In the genomic region with DNA sequence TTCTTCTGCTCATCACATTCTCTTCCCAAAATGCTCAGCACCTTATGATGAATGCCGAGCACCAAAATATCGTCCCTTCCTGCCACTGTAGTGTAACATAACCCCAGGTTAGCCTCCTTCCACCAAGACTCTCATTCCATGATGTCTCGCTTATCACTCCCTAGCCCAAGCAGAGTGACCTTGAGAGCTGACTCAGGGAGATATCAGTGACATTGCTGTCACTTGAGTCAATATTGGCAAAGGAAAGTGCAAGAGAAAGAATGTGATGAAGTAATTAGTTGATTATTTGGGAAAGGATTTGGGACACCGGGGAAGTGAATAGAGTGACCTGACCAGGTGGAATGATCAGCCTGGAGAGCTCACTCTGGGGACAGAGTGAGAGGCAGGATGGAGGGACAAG, we compare ENCODE assay signal across 25 cellular contexts. TPM values are rescaled to one million over a fixed set of nuclear protein-coding genes. Genes with fewer than 3 reads are reported as not detected.
"Had no signal": no experiment of that assay in that cellular context is flagged by ENCODE, and none has a peak within 500 bp of the region (broad histone marks: within the 10 kb centered on the region; RNA-seq: fewer than 3 reads in every experiment).

No MANE protein-coding gene starts in this region.

- H3K9ac ChIP-seq: parathyroid adenoma had no signal

- H3K79me2 ChIP-seq: parathyroid adenoma had no signal

- H3K9me3 ChIP-seq: left lung, psoas muscle, right lobe of liver, suprapubic skin, thyroid gland, upper lobe of left lung, vagina had no signal

- H3K27ac Mint-ChIP-seq: endodermal cell; immature natural killer cell; nephron progenitor cell; stimulated activated effector memory CD8-positive, alpha-beta T cell treated with anti-CD3 and anti-CD28 coated beads, Interleukin-12 subunit alpha, Interleukin-12 subunit beta, amount 100 ng/mL, for 72 hours had no signal

- H3K4me1 Mint-ChIP-seq: immature natural killer cell; stimulated activated effector memory CD8-positive, alpha-beta T cell treated with anti-CD3 and anti-CD28 coated beads, Interleukin-12 subunit alpha, Interleukin-12 subunit beta, amount 100 ng/mL, for 72 hours had no signal

- H3K27ac ChIP-seq: foreskin keratinocyte, left lung, parathyroid adenoma, psoas muscle, right lobe of liver, suprapubic skin, thyroid gland, upper lobe of left lung, vagina had no signal

- H3K4me3 ChIP-seq: left lung, lung, psoas muscle, right lobe of liver, suprapubic skin, thyroid gland, upper lobe of left lung, vagina had no signal

- FAIRE-seq: endothelial cell of umbilical vein, keratinocyte had no signal

- H3K36me3 Mint-ChIP-seq: immature natural killer cell; naive thymus-derived CD4-positive, alpha-beta T cell; stimulated activated effector memory CD8-positive, alpha-beta T cell treated with anti-CD3 and anti-CD28 coated beads, Interleukin-12 subunit alpha, Interleukin-12 subunit beta, amount 100 ng/mL, for 72 hours had no signal

- H3K4me3 Mint-ChIP-seq: endodermal cell; immature natural killer cell; naive thymus-derived CD4-positive, alpha-beta T cell; nephron progenitor cell; stimulated activated effector memory CD8-positive, alpha-beta T cell treated with anti-CD3 and anti-CD28 coated beads, Interleukin-12 subunit alpha, Interleukin-12 subunit beta, amount 100 ng/mL, for 72 hours had no signal

- H3K4me1 ChIP-seq: foreskin keratinocyte, left lung, psoas muscle, suprapubic skin, thyroid gland, upper lobe of left lung, vagina had no signal

- ATAC-seq: foreskin keratinocyte; left lung; naive thymus-derived CD4-positive, alpha-beta T cell; stimulated activated effector memory CD8-positive, alpha-beta T cell treated with anti-CD3 and anti-CD28 coated beads, Interleukin-12 subunit alpha, Interleukin-12 subunit beta, amount 100 ng/mL, for 72 hours; stimulated activated naive CD8-positive, alpha-beta T cell treated with anti-CD3 and anti-CD28 coated beads, Interleukin-15, Interleukin-2, amounts not matched to agents 100 U/mL and 50 U/mL, for 24 hours had no signal

- H2AFZ ChIP-seq: parathyroid adenoma had no signal

- DNase-seq: dermis blood vessel endothelial cell; effector CD4-positive, alpha-beta T cell; endodermal cell; erythroblast; foreskin keratinocyte; immature natural killer cell; left lung; mesenchymal stem cell; naive thymus-derived CD4-positive, alpha-beta T cell; nephron progenitor cell; psoas muscle; retina; right lobe of liver; stimulated activated CD4-positive, alpha-beta T cell treated with anti-CD3 and anti-CD28 coated beads, Interleukin-4, amount 100 ng/mL, for 1 hour; stimulated activated CD8-positive, alpha-beta memory T cell treated with anti-CD3 and anti-CD28 coated beads, Interleukin-4, amount 100 ng/mL, for 48 hours; stimulated activated naive CD8-positive, alpha-beta T cell treated with anti-CD3 and anti-CD28 coated beads, Interleukin-15, Interleukin-2, amounts not matched to agents 100 U/mL and 50 U/mL, for 24 hours; thyroid gland; upper lobe of left lung had no signal

- H3K9me3 Mint-ChIP-seq: nephron progenitor cell had no signal

- H3K36me3 ChIP-seq: left lung, right lobe of liver, suprapubic skin, thyroid gland, upper lobe of left lung, vagina had no signal

- H3K27me3 ChIP-seq: foreskin keratinocyte, left lung, right lobe of liver, suprapubic skin, thyroid gland, upper lobe of left lung, vagina had no signal

RNA-seq across cellular contexts. Expression of a gene that starts 2.6 kb away (rescaled TPM):
- total RNA-seq: dermis blood vessel endothelial cell; endodermal cell; endothelial cell of umbilical vein; foreskin keratinocyte; naive thymus-derived CD4-positive, alpha-beta T cell had no signal
- polyA plus RNA-seq: foreskin keratinocyte; immature natural killer cell; naive thymus-derived CD4-positive, alpha-beta T cell had no signal
